In genomic region chr11:120465921-120466534, GRCh38 we compare ENCODE assay signal across 25 cellular contexts. TPM values are rescaled to one million over a fixed set of nuclear protein-coding genes. Genes with fewer than 3 reads are reported as not detected.
"Had no signal": no experiment of that assay in that cellular context is flagged by ENCODE, and none has a peak within 500 bp of the region (broad histone marks: within the 10 kb centered on the region; RNA-seq: fewer than 3 reads in every experiment).

No MANE protein-coding gene starts in this region.

- H3K9ac ChIP-seq: KMS-11 had no signal

- DNase-seq: activated B cell treated with CpG ODN at 0.5 μM for 24 hours; activated CD4-positive, alpha-beta memory T cell treated with anti-CD3 and anti-CD28 coated beads for 36 hours; activated CD4-positive, alpha-beta T cell treated with anti-CD3 and anti-CD28 coated beads for 1 hour; activated CD4-positive, alpha-beta T cell treated with anti-CD3 and anti-CD28 coated beads, Interleukin-2, amount 10 ng/mL, durations not matched to agents 24 days and 14 days; activated CD8-positive, alpha-beta memory T cell treated with anti-CD3 and anti-CD28 coated beads for 24 hours; activated gamma-delta T cell; activated naive CD4-positive, alpha-beta T cell treated with anti-CD3 and anti-CD28 coated beads, Interleukin-2, amount 10 ng/mL, durations not matched to agents 7 days and 5 days; activated naive CD8-positive, alpha-beta T cell treated with anti-CD3 and anti-CD28 coated beads for 36 hours; activated T-cell treated with anti-CD3 and anti-CD28 coated beads, Interleukin-2, amount 50 U/mL, for 4 hours; anterior cingulate cortex; MG63; MV-4-11; NCI-H1105 treated with DMSO at 0.1 percent for 48 hours; NCI-H1930; NCI-H2171; NCI-H2227 treated with DMSO at 0.1 percent for 48 hours; NCI-H446 treated with DMSO at 0.1 percent for 48 hours; NCI-H524 treated with DMSO at 0.1 percent for 48 hours; NCI-H774; SIG-M5; T-helper 17 cell; T-helper 9 cell had no signal

- H3K9me3 Mint-ChIP-seq: activated B cell treated with CpG ODN at 0.5 μM for 24 hours; activated CD4-positive, alpha-beta memory T cell treated with anti-CD3 and anti-CD28 coated beads for 36 hours; activated CD4-positive, alpha-beta T cell treated with anti-CD3 and anti-CD28 coated beads, Interleukin-2, amount 10 ng/mL, durations not matched to agents 24 days and 14 days; activated naive CD4-positive, alpha-beta T cell treated with anti-CD3 and anti-CD28 coated beads, Interleukin-2, amount 10 ng/mL, durations not matched to agents 7 days and 5 days; activated naive CD8-positive, alpha-beta T cell treated with anti-CD3 and anti-CD28 coated beads for 36 hours; activated T-cell treated with anti-CD3 and anti-CD28 coated beads, Interleukin-2, amount 50 U/mL, for 4 hours; activated T-helper 17 cell treated with anti-CD3 and anti-CD28 coated beads, Interleukin-2, amount 50 U/mL, for 72 hours had no signal

- H3K4me1 Mint-ChIP-seq: activated B cell treated with CpG ODN at 0.5 μM for 24 hours; activated CD4-positive, alpha-beta T cell treated with anti-CD3 and anti-CD28 coated beads, Interleukin-2, amount 10 ng/mL, durations not matched to agents 24 days and 14 days; activated naive CD4-positive, alpha-beta T cell treated with anti-CD3 and anti-CD28 coated beads, Interleukin-2, amount 10 ng/mL, durations not matched to agents 7 days and 5 days; activated naive CD8-positive, alpha-beta T cell treated with anti-CD3 and anti-CD28 coated beads for 36 hours; activated T-helper 17 cell treated with anti-CD3 and anti-CD28 coated beads, Interleukin-2, amount 50 U/mL, for 72 hours; T-helper 17 cell had no signal

- H3K9me3 ChIP-seq: MG63 had no signal

- H3K4me2 ChIP-seq: KMS-11 had no signal

- H3K27me3 Mint-ChIP-seq: activated B cell treated with CpG ODN at 0.5 μM for 24 hours; activated CD4-positive, alpha-beta memory T cell treated with anti-CD3 and anti-CD28 coated beads for 36 hours; activated CD4-positive, alpha-beta T cell treated with anti-CD3 and anti-CD28 coated beads, Interleukin-2, amount 10 ng/mL, durations not matched to agents 24 days and 14 days; activated naive CD4-positive, alpha-beta T cell treated with anti-CD3 and anti-CD28 coated beads, Interleukin-2, amount 10 ng/mL, durations not matched to agents 7 days and 5 days; activated naive CD8-positive, alpha-beta T cell treated with anti-CD3 and anti-CD28 coated beads for 36 hours; activated T-helper 17 cell treated with anti-CD3 and anti-CD28 coated beads, Interleukin-2, amount 50 U/mL, for 72 hours; T-helper 17 cell had no signal

- H3K36me3 Mint-ChIP-seq: activated naive CD4-positive, alpha-beta T cell treated with anti-CD3 and anti-CD28 coated beads, Interleukin-2, amount 10 ng/mL, durations not matched to agents 7 days and 5 days had no signal

- H3K4me3 ChIP-seq: MG63 had no signal

- H3K4me3 Mint-ChIP-seq: activated B cell treated with CpG ODN at 0.5 μM for 24 hours; activated CD4-positive, alpha-beta memory T cell treated with anti-CD3 and anti-CD28 coated beads for 36 hours; activated CD4-positive, alpha-beta T cell treated with anti-CD3 and anti-CD28 coated beads, Interleukin-2, amount 10 ng/mL, durations not matched to agents 24 days and 14 days; activated naive CD4-positive, alpha-beta T cell treated with anti-CD3 and anti-CD28 coated beads, Interleukin-2, amount 10 ng/mL, durations not matched to agents 7 days and 5 days; activated naive CD8-positive, alpha-beta T cell treated with anti-CD3 and anti-CD28 coated beads for 36 hours; activated T-cell treated with anti-CD3 and anti-CD28 coated beads, Interleukin-2, amount 50 U/mL, for 4 hours; activated T-helper 17 cell treated with anti-CD3 and anti-CD28 coated beads, Interleukin-2, amount 50 U/mL, for 72 hours; T-helper 17 cell had no signal

- ATAC-seq: activated T-cell treated with anti-CD3 and anti-CD28 coated beads, Interleukin-2, amount 50 U/mL, for 4 hours; activated T-helper 17 cell treated with anti-CD3 and anti-CD28 coated beads, Interleukin-2, amount 50 U/mL, for 72 hours; T-helper 17 cell had no signal

- H3K27me3 ChIP-seq: MG63 had no signal

- H3K27ac Mint-ChIP-seq: activated B cell treated with CpG ODN at 0.5 μM for 24 hours; activated CD4-positive, alpha-beta memory T cell treated with anti-CD3 and anti-CD28 coated beads for 36 hours; activated CD4-positive, alpha-beta T cell treated with anti-CD3 and anti-CD28 coated beads, Interleukin-2, amount 10 ng/mL, durations not matched to agents 24 days and 14 days; activated naive CD4-positive, alpha-beta T cell treated with anti-CD3 and anti-CD28 coated beads, Interleukin-2, amount 10 ng/mL, durations not matched to agents 7 days and 5 days; activated naive CD8-positive, alpha-beta T cell treated with anti-CD3 and anti-CD28 coated beads for 36 hours; activated T-helper 17 cell treated with anti-CD3 and anti-CD28 coated beads, Interleukin-2, amount 50 U/mL, for 72 hours; T-helper 17 cell had no signal

- H3K27ac ChIP-seq: KMS-11 had no signal

RNA-seq across cellular contexts. Expression of gene GRIK4, which starts 45.5 kb away (rescaled TPM):
- total RNA-seq: activated B cell treated with CpG ODN at 0.5 μM for 24 hours; activated CD4-positive, alpha-beta memory T cell treated with anti-CD3 and anti-CD28 coated beads for 36 hours; activated T-helper 17 cell treated with anti-CD3 and anti-CD28 coated beads, Interleukin-2, amount 50 U/mL, for 72 hours; RPMI7951 had no signal
